Comparison of ENCODE assay signal across 26 cellular contexts in genomic region chr1:41013024-41013423, GRCh38.
"Had no signal": no experiment of that assay in that cellular context is flagged by ENCODE, and none has a peak within 500 bp of the region (broad histone marks: within the 10 kb centered on the region; RNA-seq: fewer than 3 reads in every experiment).

No MANE protein-coding gene starts in this region.

- H3K4me1 ChIP-seq: pancreas, vagina had no signal

- H3K4me3 ChIP-seq: esophagus squamous epithelium, lung, pancreas, smooth muscle cell, thyroid gland, vagina had no signal

- H3K9me3 ChIP-seq: esophagus squamous epithelium, pancreas, thyroid gland, vagina had no signal

- FAIRE-seq: colon, pancreas had no signal

- DNase-seq: effector CD8-positive, alpha-beta T cell; endodermal cell; erythroblast; esophagus squamous epithelium; foreskin melanocyte; glutamatergic neuron; hypothalamus; immature natural killer cell; islet precursor cell; kidney glomerular epithelial cell; natural killer cell; occipital lobe; pancreas; retina; stimulated activated CD4-positive, alpha-beta T cell treated with anti-CD3 and anti-CD28 coated beads, Interleukin-12 subunit alpha, Interleukin-12 subunit beta, amount 100 ng/mL, for 4 hours; stimulated activated CD4-positive, alpha-beta T cell treated with anti-CD3 and anti-CD28 coated beads, Interleukin-1b, Interleukin-23, amount 100 ng/mL, for 48 hours; stimulated activated CD4-positive, alpha-beta T cell treated with anti-CD3 and anti-CD28 coated beads, Interleukin-4, amount 100 ng/mL, for 1 hour; stimulated activated CD8-positive, alpha-beta memory T cell treated with anti-CD3 and anti-CD28 coated beads, Interleukin-4, amount 100 ng/mL, for 48 hours; stimulated activated naive CD4-positive, alpha-beta T cell; stimulated activated naive CD8-positive, alpha-beta T cell treated with anti-CD3 and anti-CD28 coated beads, Interleukin-15, amount 100 ng/mL, for 72 hours; trophoblast cell had no signal

- H3K27ac ChIP-seq: pancreas, thyroid gland, vagina had no signal

- H3K4me2 ChIP-seq: smooth muscle cell had no signal

- ATAC-seq: natural killer cell; stimulated activated naive CD8-positive, alpha-beta T cell treated with anti-CD3 and anti-CD28 coated beads, Interleukin-15, amount 100 ng/mL, for 72 hours had no signal

- H3K27me3 ChIP-seq: esophagus squamous epithelium, pancreas, thyroid gland, vagina had no signal
